Comparison of ENCODE assay signal across 8 cellular contexts in the genomic region with DNA sequence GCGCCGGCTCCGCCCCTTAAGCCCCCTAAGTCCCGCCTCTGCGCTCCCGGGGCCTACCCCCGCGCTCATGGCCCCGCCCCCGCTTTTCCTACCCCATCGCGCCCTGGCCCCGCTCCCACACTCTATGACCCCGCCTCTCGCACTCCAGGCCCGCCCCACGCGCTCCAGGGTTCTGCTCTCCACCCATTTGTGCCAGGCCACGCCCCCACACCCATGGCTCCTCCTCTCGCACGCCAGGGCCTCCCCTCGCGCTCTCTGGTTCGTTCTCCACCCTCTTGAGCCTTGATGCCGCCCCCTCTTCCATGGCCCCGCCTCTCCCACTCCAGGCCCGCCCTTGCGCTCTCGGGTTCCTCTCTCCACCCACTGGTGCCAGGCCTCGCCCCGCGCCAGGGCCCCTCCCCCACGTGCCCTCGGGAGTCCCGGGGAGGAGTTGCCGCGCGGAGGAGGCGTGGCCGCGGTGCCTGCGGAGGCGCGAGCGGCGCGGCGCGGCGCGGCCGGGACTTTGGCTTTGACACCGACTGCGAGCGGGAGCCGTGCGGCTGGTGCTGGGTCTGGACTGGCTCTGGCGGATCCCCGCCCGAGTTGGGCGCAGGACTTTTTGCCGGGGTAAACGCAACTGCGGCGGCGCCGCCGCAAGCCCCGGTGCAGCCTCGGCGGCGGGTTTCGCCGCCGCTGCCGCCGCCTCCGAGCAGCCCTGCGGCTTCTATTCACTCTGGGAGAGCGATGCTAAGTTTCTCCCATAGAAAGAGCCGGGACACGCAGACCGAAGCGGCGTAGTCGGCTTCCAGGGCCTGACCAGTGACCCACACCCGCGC. TPM values are rescaled to one million over a fixed set of nuclear protein-coding genes. Genes with fewer than 3 reads are reported as not detected.
DNase-seq lines count a peak whose midpoint lies in the region; ATAC-seq and TF ChIP-seq lines count a peak whose summit lies in the region.

A gene (plus strand): TSS at position 499 of the 815 bp plus-strand sequence. CDS start 1,071 bp downstream, outside the sequence.

- WGBS in prostate gland: under 1% methylated on average over 79 of the region's 88 CpGs

- intact Hi-C loops in left ventricle myocardium superior (cut with micrococcal nuclease): loop anchor here (10.0 kb wide), 1 partner anchor 142 kb away; no protein-coding TSS in a partner anchor
- intact Hi-C loops in prostate gland (cut with DNase I): loop anchor here (1.0 to 5.0 kb wide), 6 partner anchors 24 to 351 kb away; a partner anchor contains a TSS

- peak within 1 kb of the TSS; percentile 61 to 77 for H3K4me3 ChIP-seq in prostate gland

- H3K36me3 ChIP-seq in prostate gland: no peaks in the 10 kb centered on the region

- DNase-seq in NCI-H1694 treated with DMSO at 0.1 percent for 48 hours (lab: John Stamatoyannopoulos, UW): peak; percentile 97
- peak; percentile 99 to 100 (median 100) for DNase-seq in T-helper 2 cell
- peak; percentile 76 to 100 (median 99) for DNase-seq in anterior cingulate cortex (lab: John Stamatoyannopoulos, UW)
- peak; percentile 100 for DNase-seq in left ventricle myocardium superior
- peak; percentile 100 for DNase-seq in prostate gland (ENCODE audit: low spot score)
- DNase-seq in ureter (ENCODE audit: low spot score): peak; percentile 100

- H3K4me1 ChIP-seq in prostate gland (replicated peaks): peaks cover 8% of the 10 kb centered on the region

- TF ChIP-seq POLR2A in prostate gland (IDR thresholded peaks at IDR 0.05): peak; percentile 96

- ATAC-seq in GM18498 (IDR thresholded peaks at IDR 0.05; ENCODE audit: unreplicated experiment) (peak; percentile 96), HG02938 (IDR thresholded peaks at IDR 0.05; ENCODE audit: unreplicated experiment) (peak; percentile 96), left ventricle myocardium superior (peak; percentile 96)

- peak within 1 kb of the TSS; percentile 83 to 84 for H3K27ac ChIP-seq in prostate gland

- H3K27me3 ChIP-seq in prostate gland (replicated peaks; ENCODE audit: insufficient read depth): no peaks in the 10 kb centered on the region

- peak in 1 of 4 experiments; percentile 3 for TF ChIP-seq CTCF in prostate gland (IDR thresholded peaks at IDR 0.05)

- H3K9me3 ChIP-seq in prostate gland: no peaks in the 10 kb centered on the region

RNA-seq across cellular contexts. Expression of the gene that starts here (rescaled TPM):
- total RNA-seq in left ventricle myocardium superior (9.6 TPM), prostate gland (10 to 100 TPM; 21.9 to 30.1 TPM), ureter (11.4 TPM)

Comparison
In these comparisons a context has a peak if more than half of its experiments do, and no peak if none do; other contexts are left out.
1. Peak in every context shown above with its lines: DNase-seq, ATAC-seq, H3K4me3 ChIP-seq and H3K27ac ChIP-seq.